ENCODE assay signal across 10 cellular contexts in the genomic region with DNA sequence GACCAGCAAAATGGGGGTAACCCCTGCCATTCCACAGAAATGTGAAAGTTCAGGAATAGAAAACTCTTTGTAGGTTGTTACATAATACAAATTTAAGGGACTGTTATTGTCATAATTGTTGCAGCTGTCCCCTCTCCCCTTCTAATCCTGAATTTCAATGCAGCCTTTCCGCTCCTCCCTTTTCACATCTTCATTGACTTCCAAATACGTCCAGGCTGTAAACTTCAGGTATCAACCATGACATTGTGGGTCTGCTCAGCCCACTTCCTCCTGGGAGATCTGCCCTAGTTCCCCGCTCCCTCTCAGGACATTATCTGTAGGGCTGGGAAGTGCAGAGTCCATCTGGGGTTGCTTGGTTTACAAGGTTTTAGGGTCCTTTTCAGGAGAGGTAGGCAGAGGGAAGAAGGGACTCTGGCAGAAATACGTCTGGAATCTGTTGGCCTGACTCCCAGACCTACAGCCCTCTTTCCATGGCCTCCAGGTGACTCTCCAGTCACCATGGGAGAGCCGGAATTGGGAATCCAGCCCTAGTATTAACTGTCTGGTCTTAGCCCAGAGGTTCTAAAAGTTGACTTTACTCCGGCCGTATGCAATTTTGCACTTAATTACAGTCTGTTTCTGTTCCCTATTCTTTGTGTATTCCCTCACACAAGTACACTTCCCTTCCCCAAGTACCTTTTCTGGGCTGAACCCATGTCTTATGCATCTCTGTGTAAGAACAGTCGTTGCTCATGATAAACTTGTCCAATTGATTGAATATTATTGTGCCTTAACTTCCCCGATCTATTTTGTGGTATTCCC. TPM values are rescaled to one million over a fixed set of nuclear protein-coding genes. Genes with fewer than 3 reads are reported as not detected.
DNase-seq lines count a peak whose midpoint lies in the region; ATAC-seq, FAIRE-seq and TF ChIP-seq lines count a peak whose summit lies in the region.
"Had no signal": no experiment of that assay in that cellular context is flagged by ENCODE, and none has a peak within 500 bp of the region (broad histone marks: within the 10 kb centered on the region; RNA-seq: fewer than 3 reads in every experiment).

No MANE protein-coding gene starts in this region.

- CTCF ChIA-PET in HepG2 (lab: Yijun Ruan, JAX; ENCODE audit: low intra/inter-chr PET ratio, low total read pairs), result no interaction called here
- CTCF ChIA-PET in activated CD8-positive, alpha-beta T cell treated with anti-CD3 and anti-CD28 coated beads, Interleukin-2, amount 10 ng/mL, durations not matched to agents 7 days and 5 days (lab: Charles Lee), result interaction anchor here (14.9 kb wide), 1 partner anchor 16 kb away, joined by 528 read pairs; the partner anchor contains the start of gene CHI3L2

- no peaks in the 10 kb centered on the region for H3K27me3 Mint-ChIP-seq in activated CD8-positive, alpha-beta T cell treated with anti-CD3 and anti-CD28 coated beads, Interleukin-2, amount 10 ng/mL, durations not matched to agents 7 days and 5 days (ENCODE audit: low read depth)

- peaks cover 80% of the 10 kb centered on the region for H3K4me1 Mint-ChIP-seq in activated CD8-positive, alpha-beta T cell treated with anti-CD3 and anti-CD28 coated beads, Interleukin-2, amount 10 ng/mL, durations not matched to agents 7 days and 5 days (ENCODE audit: low read depth)

- H3K9ac ChIP-seq in liver (ENCODE audit: low read depth in 1 of 2, low read length in 2 of 2) (no peak overlapping the region), HepG2 (ENCODE audit: insufficient read depth, low read depth, low read length) (no peak overlapping the region), mucosa of rectum (ENCODE audit: low read depth in 1 of 2, low read length in 2 of 2) (peak overlapping the region; percentile 60 to 80)

- H3K4me3 Mint-ChIP-seq in activated CD8-positive, alpha-beta T cell treated with anti-CD3 and anti-CD28 coated beads, Interleukin-2, amount 10 ng/mL, durations not matched to agents 7 days and 5 days, result peak overlapping the region; percentile 99

- no peaks in the 10 kb centered on the region for H3K9me3 Mint-ChIP-seq in activated CD8-positive, alpha-beta T cell treated with anti-CD3 and anti-CD28 coated beads, Interleukin-2, amount 10 ng/mL, durations not matched to agents 7 days and 5 days (ENCODE audit: insufficient read depth)

- peak overlapping the region; percentile 99 for H3K27ac Mint-ChIP-seq in activated CD8-positive, alpha-beta T cell treated with anti-CD3 and anti-CD28 coated beads, Interleukin-2, amount 10 ng/mL, durations not matched to agents 7 days and 5 days

- H4K20me1 ChIP-seq in HepG2 (ENCODE audit: insufficient read depth, low read length), result no peaks in the 10 kb centered on the region

- no peak for TF ChIP-seq POLR2A in HepG2 (IDR thresholded peaks at IDR 0.05; ENCODE audit: insufficient read depth in 1 of 2, low read depth in 2 of 2, low read length in 2 of 2)

- ATAC-seq in HepG2 (no peak), GM19395 (IDR thresholded peaks at IDR 0.05; ENCODE audit: unreplicated experiment) (no peak), esophagus mucosa (no peak), GM21619 (IDR thresholded peaks at IDR 0.05; ENCODE audit: unreplicated experiment) (no peak)
- no peak for ATAC-seq in activated CD8-positive, alpha-beta T cell treated with anti-CD3 and anti-CD28 coated beads, Interleukin-2, amount 10 ng/mL, durations not matched to agents 7 days and 5 days

- intact Hi-C loops in HepG2 (cut with micrococcal nuclease; ENCODE audit: unreplicated experiment), result no loop called here

- H3K36me3 Mint-ChIP-seq in activated CD8-positive, alpha-beta T cell treated with anti-CD3 and anti-CD28 coated beads, Interleukin-2, amount 10 ng/mL, durations not matched to agents 7 days and 5 days (ENCODE audit: low read depth), result peaks cover 15% of the 10 kb centered on the region

- H3K4me1 ChIP-seq in liver (ENCODE audit: control insufficient read depth in 4 of 4, insufficient read depth in 4 of 4, low read length in 3 of 4), result peaks cover 7 to 38% (median 30%) of the 10 kb centered on the region in 4 donors
- H3K4me1 ChIP-seq in HepG2 (ENCODE audit: insufficient read depth, low read length), result peaks cover 50% of the 10 kb centered on the region
- peaks cover 42 to 44% of the 10 kb centered on the region in 2 donors for H3K4me1 ChIP-seq in mucosa of rectum (ENCODE audit: control insufficient read depth in 2 of 2, insufficient read depth in 2 of 2, low read length in 2 of 2)
- H3K4me1 ChIP-seq: HAP-1 had no signal

- H3K27me3 ChIP-seq in liver (ENCODE audit: control insufficient read depth in 4 of 4, insufficient read depth in 4 of 4, low read length in 3 of 4) (no peaks in the 10 kb centered on the region), HepG2 (ENCODE audit: control insufficient read depth in 1 of 2, insufficient read depth in 2 of 2, low read length in 2 of 2) (no peaks in the 10 kb centered on the region), mucosa of rectum (ENCODE audit: control insufficient read depth in 2 of 2, insufficient read depth in 2 of 2, low read length in 2 of 2) (no peaks in the 10 kb centered on the region)

- TF ChIP-seq EP300 in HepG2 (IDR thresholded peaks at IDR 0.05; ENCODE audit: low read depth in 2 of 2, low read length in 2 of 2), result no peak
- no peak for TF ChIP-seq EP300 in HepG2 (CRISPR knock-in tag; IDR thresholded peaks at IDR 0.05; ENCODE audit: borderline replicate concordance)

- BruUV-seq in HepG2 (replicated peaks; lab: Mats Ljungman, UMichigan), result no TSS peak

- 67% methylated on average over 9 of the region's 9 CpGs for WGBS in liver
- 45% methylated on average over 9 of the region's 9 CpGs for WGBS in HepG2 (ENCODE audit: low lambda C conversion rate)

- POLR2A ChIA-PET in HepG2 (lab: Yijun Ruan, JAX), result no interaction called here
- POLR2A ChIA-PET in activated CD8-positive, alpha-beta T cell treated with anti-CD3 and anti-CD28 coated beads, Interleukin-2, amount 10 ng/mL, durations not matched to agents 7 days and 5 days (lab: Charles Lee), result interaction anchor here (10.4 kb wide), 1 partner anchor 12 kb away, joined by 570 read pairs; no protein-coding TSS in a partner anchor

- TF ChIP-seq RAD21 in liver (IDR thresholded peaks at IDR 0.05) (no peak), HepG2 (CRISPR knock-in tag; IDR thresholded peaks at IDR 0.05) (no peak)

- peak overlapping the region; percentile 90 to 92 for H3K27ac ChIP-seq in liver (ENCODE audit: low read depth in 1 of 2, low read length in 2 of 2)
- no peak overlapping the region for H3K27ac ChIP-seq in HepG2 (ENCODE audit: extremely low read length, insufficient read depth, low read length)
- H3K27ac ChIP-seq in mucosa of rectum (ENCODE audit: low read depth in 2 of 2, low read length in 2 of 2), result peak overlapping the region; percentile 94 to 97

- FAIRE-seq in HepG2 (lab: Jason Lieb, UNC), result no peak

- no peak for TF ChIP-seq CTCF in liver (IDR thresholded peaks at IDR 0.05; ENCODE audit: low read depth, low read length, missing input control)
- no peak for TF ChIP-seq CTCF in HepG2 (CRISPR knock-in tag; IDR thresholded peaks at IDR 0.05)

- H3K9me3 ChIP-seq in liver (ENCODE audit: control insufficient read depth in 4 of 4, low read length in 3 of 4) (no peaks in the 10 kb centered on the region), HepG2 (ENCODE audit: low read length) (no peaks in the 10 kb centered on the region), mucosa of rectum (ENCODE audit: control insufficient read depth in 2 of 2, low read length in 2 of 2) (no peaks in the 10 kb centered on the region)
- H3K9me3 ChIP-seq: HAP-1 had no signal

- H3K36me3 ChIP-seq in liver (ENCODE audit: control insufficient read depth in 4 of 4, insufficient read depth in 3 of 4, low read depth in 1 of 4, low read length in 3 of 4) (no peaks in the 10 kb centered on the region), HepG2 (replicated peaks in 1 of 2; ENCODE audit: control insufficient read depth in 1 of 2, insufficient read depth in 2 of 2, low read length in 2 of 2) (no peaks in the 10 kb centered on the region), mucosa of rectum (ENCODE audit: control insufficient read depth in 2 of 2, insufficient read depth in 2 of 2, low read length in 2 of 2) (no peaks in the 10 kb centered on the region)
- H3K36me3 ChIP-seq: HAP-1 had no signal

- H3K79me2 ChIP-seq in HepG2 (ENCODE audit: insufficient read depth, low read length), result no peaks in the 10 kb centered on the region

- H3K4me3 ChIP-seq in liver (ENCODE audit: low read depth in 1 of 3, low read length in 3 of 3), result no peak overlapping the region
- H3K4me3 ChIP-seq in HepG2 (replicated peaks in 1 of 3; ENCODE audit: insufficient read depth in 1 of 3, low read depth in 2 of 3, low read length in 3 of 3), result no peak overlapping the region
- H3K4me3 ChIP-seq in mucosa of rectum (ENCODE audit: low read length in 2 of 2), result peak overlapping the region; percentile 72 to 82
- H3K4me3 ChIP-seq: HAP-1 had no signal

- H3K4me2 ChIP-seq in HepG2 (ENCODE audit: low read depth, low read length), result no peak overlapping the region

- DNase-seq in HepG2 (ENCODE audit: low spot score), result no peak
- peak; percentile 19 for DNase-seq in activated CD8-positive, alpha-beta T cell treated with anti-CD3 and anti-CD28 coated beads, Interleukin-2, amount 10 ng/mL, durations not matched to agents 7 days and 5 days
- DNase-seq in activated CD8-positive, alpha-beta memory T cell treated with anti-CD3 and anti-CD28 coated beads, Interleukin-2, amount 50 U/mL, for 4 hours, result no peak
- DNase-seq: NCI-H1694 treated with DMSO at 0.1 percent for 48 hours had no signal

- in situ Hi-C loops in HepG2 (cut with HindIII; ENCODE audit: extremely low pct_ligation_motif_present, low pct_unique_long_range_greater_than_20kb), result no loop called here

- no peak overlapping the region for H2AFZ ChIP-seq in HepG2 (ENCODE audit: low read length)

RNA-seq across cellular contexts. Expression of gene DENND2D, which starts 4.7 kb away (rescaled TPM):
- total RNA-seq in liver (10 to 100 TPM; 14.9 to 20.7 TPM), HepG2 (2016; rRNA removed; fragmentation: Illumina TruSeq; extraction: Trizol) (0.04 TPM in 1 of 2 replicates, not detected in the other), esophagus mucosa (47.5 TPM)
- polyA plus RNA-seq in liver (10 to 100 TPM in 1 of 2 donors, 1 to 10 TPM in 1; 8.8 to 10.7 TPM), HepG2 (2011; rRNA removed) (not detected in 2 replicates)
- total RNA-seq in HepG2 (2016; cell fraction: cytosol; rRNA removed; fragmentation: Illumina TruSeq; extraction: Trizol; ENCODE audit: low read depth), result not detected in 2 replicates
- not detected in 2 replicates for total RNA-seq in HepG2 (2016; cell fraction: insoluble cytoplasmic fraction; rRNA removed; fragmentation: Illumina TruSeq; extraction: Trizol)
- not detected in 2 replicates for total RNA-seq in HepG2 (2016; cell fraction: membrane; rRNA removed; fragmentation: Illumina TruSeq; extraction: Trizol)
- not detected in 2 replicates for total RNA-seq in HepG2 (2016; cell fraction: nucleus; rRNA removed; fragmentation: Illumina TruSeq; extraction: Trizol)
- polyA plus RNA-seq in HepG2 (2011; cell fraction: cytosol; rRNA removed), result 0.01 TPM in 1 of 2 replicates, not detected in the other
- 0.36 TPM in 1 of 2 replicates, not detected in the other for polyA plus RNA-seq in HepG2 (2011; cell fraction: nucleus; rRNA removed)
- polyA plus RNA-seq in HepG2 (2012), result 0.07 TPM in 1 of 2 replicates, not detected in the other
- polyA plus RNA-seq in HepG2 (2016; cell fraction: cytosol; fragmentation: Illumina TruSeq; extraction: Trizol; ENCODE audit: low read depth), result not detected in 2 replicates
- polyA plus RNA-seq in HepG2 (2016; cell fraction: insoluble cytoplasmic fraction; fragmentation: Illumina TruSeq; extraction: Trizol; ENCODE audit: low read depth), result not detected in 2 replicates
- polyA plus RNA-seq in HepG2 (2016; cell fraction: membrane; fragmentation: Illumina TruSeq; extraction: Trizol; ENCODE audit: low read depth), result not detected in 2 replicates
- polyA plus RNA-seq in HepG2 (2016; cell fraction: nucleus; fragmentation: Illumina TruSeq; extraction: Trizol; ENCODE audit: insufficient read depth, low read depth), result not detected in 2 replicates
- 12.7 TPM in 1 of 2 replicates, not detected in the other for polyA minus RNA-seq in HepG2 (2011; rRNA and poly(A)+ RNA removed; ENCODE audit: low replicate concordance)
- polyA minus RNA-seq in HepG2 (2011; cell fraction: cytosol; rRNA and poly(A)+ RNA removed), result not detected in 2 replicates
- polyA minus RNA-seq in HepG2 (2011; cell fraction: nucleus; rRNA and poly(A)+ RNA removed), result 0.50 TPM in 1 of 2 replicates, not detected in the other
- 100 to 1,000 TPM; 262 to 275 TPM for total RNA-seq in activated CD8-positive, alpha-beta T cell treated with anti-CD3 and anti-CD28 coated beads, Interleukin-2, amount 10 ng/mL, durations not matched to agents 7 days and 5 days

RNA-seq across cellular contexts. Expression of gene CHI3L2, which starts 22.4 kb away (rescaled TPM):
- under 1 TPM; 0.23 to 0.25 TPM for total RNA-seq in liver
- under 1 TPM; 0.07 to 0.32 TPM for polyA plus RNA-seq in liver
- total RNA-seq in HepG2 (2016; rRNA removed; fragmentation: Illumina TruSeq; extraction: Trizol), result 1.7 and 1.9 TPM in 2 replicates
- total RNA-seq in HepG2 (2016; cell fraction: cytosol; rRNA removed; fragmentation: Illumina TruSeq; extraction: Trizol; ENCODE audit: low read depth), result 1.5 and 2.1 TPM in 2 replicates
- total RNA-seq in HepG2 (2016; cell fraction: insoluble cytoplasmic fraction; rRNA removed; fragmentation: Illumina TruSeq; extraction: Trizol), result 1.5 and 1.6 TPM in 2 replicates
- total RNA-seq in HepG2 (2016; cell fraction: membrane; rRNA removed; fragmentation: Illumina TruSeq; extraction: Trizol), result 1.7 and 2.0 TPM in 2 replicates
- total RNA-seq in HepG2 (2016; cell fraction: nucleus; rRNA removed; fragmentation: Illumina TruSeq; extraction: Trizol), result 0.90 and 1.4 TPM in 2 replicates
- polyA plus RNA-seq in HepG2 (2011; rRNA removed), result 0.46 and 0.65 TPM in 2 replicates
- polyA plus RNA-seq in HepG2 (2011; cell fraction: cytosol; rRNA removed), result 0.44 and 0.51 TPM in 2 replicates
- polyA plus RNA-seq in HepG2 (2011; cell fraction: nucleus; rRNA removed), result 0.13 and 0.55 TPM in 2 replicates
- polyA plus RNA-seq in HepG2 (2012), result 0.35 and 0.46 TPM in 2 replicates
- 0.80 and 1.0 TPM in 2 replicates for polyA plus RNA-seq in HepG2 (2016; cell fraction: cytosol; fragmentation: Illumina TruSeq; extraction: Trizol; ENCODE audit: low read depth)
- polyA plus RNA-seq in HepG2 (2016; cell fraction: insoluble cytoplasmic fraction; fragmentation: Illumina TruSeq; extraction: Trizol; ENCODE audit: low read depth), result 1.2 and 1.8 TPM in 2 replicates
- polyA plus RNA-seq in HepG2 (2016; cell fraction: membrane; fragmentation: Illumina TruSeq; extraction: Trizol; ENCODE audit: low read depth), result 1.1 and 1.5 TPM in 2 replicates
- 2.6 and 3.9 TPM in 2 replicates for polyA plus RNA-seq in HepG2 (2016; cell fraction: nucleus; fragmentation: Illumina TruSeq; extraction: Trizol; ENCODE audit: insufficient read depth, low read depth)
- polyA minus RNA-seq in HepG2 (2011; rRNA and poly(A)+ RNA removed; ENCODE audit: low replicate concordance), result not detected in 2 replicates
- not detected in 2 replicates for polyA minus RNA-seq in HepG2 (2011; cell fraction: cytosol; rRNA and poly(A)+ RNA removed)
- polyA minus RNA-seq in HepG2 (2011; cell fraction: nucleus; rRNA and poly(A)+ RNA removed), result 1.2 and 1.3 TPM in 2 replicates
- total RNA-seq in activated CD8-positive, alpha-beta T cell treated with anti-CD3 and anti-CD28 coated beads, Interleukin-2, amount 10 ng/mL, durations not matched to agents 7 days and 5 days, result 10 to 100 TPM; 23.8 to 27.0 TPM
- 7.7 TPM for total RNA-seq in esophagus mucosa

Comparison
In these comparisons a context has a peak if more than half of its experiments do, and no peak if none do; other contexts are left out.
1. RNA of gene DENND2D, which starts 4.7 kb away (total RNA-seq): 262 to 275 TPM in activated CD8-positive, alpha-beta T cell treated with anti-CD3 and anti-CD28 coated beads, Interleukin-2, amount 10 ng/mL, durations not matched to agents 7 days and 5 days, 47.5 TPM in esophagus mucosa (single experiment) and 14.9 to 20.7 TPM in liver; 0.04 TPM in HepG2; every median in the first group is over 10 times any median in the second.
2. H3K4me3 ChIP-seq: peak in mucosa of rectum (2 of 2); none in liver (0 of 3) and HepG2 (0 of 3).
3. H3K9ac ChIP-seq: peak in mucosa of rectum (2 of 2); none in liver (0 of 2) and HepG2 (single experiment).